ENCODE assay signal across 1 cellular context in the genomic region with DNA sequence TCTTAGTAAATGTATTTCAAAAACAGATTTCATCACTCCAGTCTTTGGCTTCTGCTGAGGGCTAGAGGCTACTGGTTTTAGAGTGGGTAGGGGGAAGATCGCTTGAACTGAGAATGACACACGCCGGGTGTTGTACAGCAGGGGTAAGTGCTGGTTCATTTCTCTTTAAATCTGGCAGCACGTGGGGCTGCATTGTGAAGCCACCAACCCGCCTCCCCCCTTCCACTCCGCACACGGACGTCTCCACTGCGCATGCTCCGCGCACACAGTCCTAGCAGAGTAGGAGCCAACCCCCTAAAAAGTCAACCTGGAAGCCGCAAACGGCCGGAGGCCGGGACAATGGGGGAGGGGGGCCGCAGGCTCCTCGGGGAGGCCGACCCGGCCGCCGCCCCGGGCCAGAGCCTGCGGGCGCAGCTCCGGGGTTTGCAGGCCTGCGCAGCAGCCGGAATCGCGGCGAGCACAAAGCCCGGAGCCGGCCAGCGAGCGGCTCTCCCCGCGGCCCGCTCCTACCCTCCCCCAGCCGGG.
TF ChIP-seq lines count a peak whose summit lies in the region.

No MANE protein-coding gene starts in this region.

TF ChIP-seq in K562, 482 proteins besides CTCF, POLR2A, EP300 and RAD21 (continued from another document and continues in another):
- TF ChIP-seq, protein P1, sequence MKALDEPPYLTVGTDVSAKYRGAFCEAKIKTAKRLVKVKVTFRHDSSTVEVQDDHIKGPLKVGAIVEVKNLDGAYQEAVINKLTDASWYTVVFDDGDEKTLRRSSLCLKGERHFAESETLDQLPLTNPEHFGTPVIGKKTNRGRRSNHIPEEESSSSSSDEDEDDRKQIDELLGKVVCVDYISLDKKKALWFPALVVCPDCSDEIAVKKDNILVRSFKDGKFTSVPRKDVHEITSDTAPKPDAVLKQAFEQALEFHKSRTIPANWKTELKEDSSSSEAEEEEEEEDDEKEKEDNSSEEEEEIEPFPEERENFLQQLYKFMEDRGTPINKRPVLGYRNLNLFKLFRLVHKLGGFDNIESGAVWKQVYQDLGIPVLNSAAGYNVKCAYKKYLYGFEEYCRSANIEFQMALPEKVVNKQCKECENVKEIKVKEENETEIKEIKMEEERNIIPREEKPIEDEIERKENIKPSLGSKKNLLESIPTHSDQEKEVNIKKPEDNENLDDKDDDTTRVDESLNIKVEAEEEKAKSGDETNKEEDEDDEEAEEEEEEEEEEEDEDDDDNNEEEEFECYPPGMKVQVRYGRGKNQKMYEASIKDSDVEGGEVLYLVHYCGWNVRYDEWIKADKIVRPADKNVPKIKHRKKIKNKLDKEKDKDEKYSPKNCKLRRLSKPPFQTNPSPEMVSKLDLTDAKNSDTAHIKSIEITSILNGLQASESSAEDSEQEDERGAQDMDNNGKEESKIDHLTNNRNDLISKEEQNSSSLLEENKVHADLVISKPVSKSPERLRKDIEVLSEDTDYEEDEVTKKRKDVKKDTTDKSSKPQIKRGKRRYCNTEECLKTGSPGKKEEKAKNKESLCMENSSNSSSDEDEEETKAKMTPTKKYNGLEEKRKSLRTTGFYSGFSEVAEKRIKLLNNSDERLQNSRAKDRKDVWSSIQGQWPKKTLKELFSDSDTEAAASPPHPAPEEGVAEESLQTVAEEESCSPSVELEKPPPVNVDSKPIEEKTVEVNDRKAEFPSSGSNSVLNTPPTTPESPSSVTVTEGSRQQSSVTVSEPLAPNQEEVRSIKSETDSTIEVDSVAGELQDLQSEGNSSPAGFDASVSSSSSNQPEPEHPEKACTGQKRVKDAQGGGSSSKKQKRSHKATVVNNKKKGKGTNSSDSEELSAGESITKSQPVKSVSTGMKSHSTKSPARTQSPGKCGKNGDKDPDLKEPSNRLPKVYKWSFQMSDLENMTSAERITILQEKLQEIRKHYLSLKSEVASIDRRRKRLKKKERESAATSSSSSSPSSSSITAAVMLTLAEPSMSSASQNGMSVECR (CRISPR knock-in tag; IDR thresholded peaks at IDR 0.05) = peak; percentile 25; the same call in 1 of the 2 replicates
- TF ChIP-seq CHD4 (IDR thresholded peaks at IDR 0.05; ENCODE audit: insufficient read depth, insufficient replicate concordance, low read depth, low read length, poor library complexity, severe bottlenecking) (no peak), XRCC3 (IDR thresholded peaks at IDR 0.05) (no peak), HNRNPUL1 (IDR thresholded peaks at IDR 0.05; ENCODE audit: low read length) (no peak), HES1 (IDR thresholded peaks at IDR 0.05; ENCODE audit: low read depth) (no peak), ZNF79 (CRISPR knock-in tag; IDR thresholded peaks at IDR 0.05; ENCODE audit: low read depth) (no peak), ZNF764 (CRISPR knock-in tag; IDR thresholded peaks at IDR 0.05; ENCODE audit: low read depth) (no peak), ZNF41 (CRISPR knock-in tag; conservative IDR thresholded peaks at IDR 0.05) (no peak), GTF2B (IDR thresholded peaks at IDR 0.05; ENCODE audit: extremely low read depth, insufficient read length) (no peak), ZBTB49 (CRISPR knock-in tag; IDR thresholded peaks at IDR 0.05; ENCODE audit: borderline replicate concordance) (no peak), SAP30 (IDR thresholded peaks at IDR 0.05; ENCODE audit: borderline replicate concordance, insufficient read depth, low read depth, low read length, poor library complexity, severe bottlenecking) (peak; percentile 33), SMARCB1 (IDR thresholded peaks at IDR 0.05; ENCODE audit: insufficient read length, low read depth) (no peak), ZEB2 (IDR thresholded peaks at IDR 0.05) (no peak), GTF2A2 (tag; IDR thresholded peaks at IDR 0.05) (no peak), ZNF444 (CRISPR knock-in tag; IDR thresholded peaks at IDR 0.05) (0 out of 2 replicates have a peak, but pooled peaks have one; percentile 32), ZFP30 (CRISPR knock-in tag; IDR thresholded peaks at IDR 0.05; ENCODE audit: borderline replicate concordance) (no peak), NFE2L1 (tag; IDR thresholded peaks at IDR 0.05; ENCODE audit: borderline replicate concordance, low read depth) (no peak), MTA2 (IDR thresholded peaks at IDR 0.05; ENCODE audit: low read depth) (no peak), ETV6 (IDR thresholded peaks at IDR 0.05; ENCODE audit: borderline replicate concordance in 1 of 2, low read depth in 2 of 2, low read length in 1 of 2) (no peak), ETV6 (CRISPR knock-in tag; IDR thresholded peaks at IDR 0.05; ENCODE audit: borderline replicate concordance) (no peak), YBX1 (IDR thresholded peaks at IDR 0.05) (no peak), STAG1 (CRISPR knock-in tag; IDR thresholded peaks at IDR 0.05; ENCODE audit: borderline replicate concordance) (no peak), MEIS2 (IDR thresholded peaks at IDR 0.05; ENCODE audit: partially characterized antibody) (peak; percentile 70), MCM2 (IDR thresholded peaks at IDR 0.05; ENCODE audit: low read depth) (no peak), PHF20 (IDR thresholded peaks at IDR 0.05; ENCODE audit: partially characterized antibody) (no peak), ERF (CRISPR knock-in tag; IDR thresholded peaks at IDR 0.05) (no peak), CBX2 (IDR thresholded peaks at IDR 0.05; ENCODE audit: insufficient read depth, low read length, poor library complexity, severe bottlenecking) (no peak), RFX7 (CRISPR knock-in tag; IDR thresholded peaks at IDR 0.05) (no peak), NR3C1 (CRISPR knock-in tag; IDR thresholded peaks at IDR 0.05) (no peak), HDAC1 (IDR thresholded peaks at IDR 0.05) (peak in 1 of 2 experiments; percentile 28; a peak in 1 of 4 replicates), SMAD3 (CRISPR knock-in tag; conservative IDR thresholded peaks at IDR 0.05) (no peak), POLR2G (IDR thresholded peaks at IDR 0.05; ENCODE audit: low read depth, low read length) (peak; percentile 65), SRSF3 (IDR thresholded peaks at IDR 0.05; ENCODE audit: insufficient read depth, low read length) (no peak), PML (IDR thresholded peaks at IDR 0.05; ENCODE audit: low read length) (no peak), BHLHE40 (IDR thresholded peaks at IDR 0.05; ENCODE audit: low read length) (peak; percentile 84), TGIF2 (CRISPR knock-in tag; IDR thresholded peaks at IDR 0.05) (no peak), SRF (CRISPR knock-in tag; IDR thresholded peaks at IDR 0.05) (no peak), JUND (IDR thresholded peaks at IDR 0.05; ENCODE audit: borderline replicate concordance, low read depth, low read length) (0 out of 2 replicates have a peak, but pooled peaks have one; percentile 10), JUND (tag; IDR thresholded peaks at IDR 0.05; ENCODE audit: borderline replicate concordance, low read depth, low read length) (no peak), ZNF121 (CRISPR knock-in tag; conservative IDR thresholded peaks at IDR 0.05) (no peak), SRSF7 (optimal IDR thresholded peaks at IDR 0.05; ENCODE audit: low read depth, low read length) (no peak), ZNF584 (CRISPR knock-in tag; IDR thresholded peaks at IDR 0.05; ENCODE audit: low read depth) (no peak), KHSRP (IDR thresholded peaks at IDR 0.05) (no peak), GTF2F1 (IDR thresholded peaks at IDR 0.05; ENCODE audit: low read depth, low read length) (no peak), ARID2 (IDR thresholded peaks at IDR 0.05) (no peak), CREBBP (IDR thresholded peaks at IDR 0.05; ENCODE audit: low read depth, low read length) (no peak)
- TF ChIP-seq, protein P2, sequence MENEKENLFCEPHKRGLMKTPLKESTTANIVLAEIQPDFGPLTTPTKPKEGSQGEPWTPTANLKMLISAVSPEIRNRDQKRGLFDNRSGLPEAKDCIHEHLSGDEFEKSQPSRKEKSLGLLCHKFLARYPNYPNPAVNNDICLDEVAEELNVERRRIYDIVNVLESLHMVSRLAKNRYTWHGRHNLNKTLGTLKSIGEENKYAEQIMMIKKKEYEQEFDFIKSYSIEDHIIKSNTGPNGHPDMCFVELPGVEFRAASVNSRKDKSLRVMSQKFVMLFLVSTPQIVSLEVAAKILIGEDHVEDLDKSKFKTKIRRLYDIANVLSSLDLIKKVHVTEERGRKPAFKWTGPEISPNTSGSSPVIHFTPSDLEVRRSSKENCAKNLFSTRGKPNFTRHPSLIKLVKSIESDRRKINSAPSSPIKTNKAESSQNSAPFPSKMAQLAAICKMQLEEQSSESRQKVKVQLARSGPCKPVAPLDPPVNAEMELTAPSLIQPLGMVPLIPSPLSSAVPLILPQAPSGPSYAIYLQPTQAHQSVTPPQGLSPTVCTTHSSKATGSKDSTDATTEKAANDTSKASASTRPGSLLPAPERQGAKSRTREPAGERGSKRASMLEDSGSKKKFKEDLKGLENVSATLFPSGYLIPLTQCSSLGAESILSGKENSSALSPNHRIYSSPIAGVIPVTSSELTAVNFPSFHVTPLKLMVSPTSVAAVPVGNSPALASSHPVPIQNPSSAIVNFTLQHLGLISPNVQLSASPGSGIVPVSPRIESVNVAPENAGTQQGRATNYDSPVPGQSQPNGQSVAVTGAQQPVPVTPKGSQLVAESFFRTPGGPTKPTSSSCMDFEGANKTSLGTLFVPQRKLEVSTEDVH (IDR thresholded peaks at IDR 0.05; ENCODE audit: low read depth, partially characterized antibody) = no peak
- TF ChIP-seq, protein P3, sequence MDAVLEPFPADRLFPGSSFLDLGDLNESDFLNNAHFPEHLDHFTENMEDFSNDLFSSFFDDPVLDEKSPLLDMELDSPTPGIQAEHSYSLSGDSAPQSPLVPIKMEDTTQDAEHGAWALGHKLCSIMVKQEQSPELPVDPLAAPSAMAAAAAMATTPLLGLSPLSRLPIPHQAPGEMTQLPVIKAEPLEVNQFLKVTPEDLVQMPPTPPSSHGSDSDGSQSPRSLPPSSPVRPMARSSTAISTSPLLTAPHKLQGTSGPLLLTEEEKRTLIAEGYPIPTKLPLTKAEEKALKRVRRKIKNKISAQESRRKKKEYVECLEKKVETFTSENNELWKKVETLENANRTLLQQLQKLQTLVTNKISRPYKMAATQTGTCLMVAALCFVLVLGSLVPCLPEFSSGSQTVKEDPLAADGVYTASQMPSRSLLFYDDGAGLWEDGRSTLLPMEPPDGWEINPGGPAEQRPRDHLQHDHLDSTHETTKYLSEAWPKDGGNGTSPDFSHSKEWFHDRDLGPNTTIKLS (IDR thresholded peaks at IDR 0.05; ENCODE audit: borderline replicate concordance, low read depth) = no peak
- TF ChIP-seq, protein P4, sequence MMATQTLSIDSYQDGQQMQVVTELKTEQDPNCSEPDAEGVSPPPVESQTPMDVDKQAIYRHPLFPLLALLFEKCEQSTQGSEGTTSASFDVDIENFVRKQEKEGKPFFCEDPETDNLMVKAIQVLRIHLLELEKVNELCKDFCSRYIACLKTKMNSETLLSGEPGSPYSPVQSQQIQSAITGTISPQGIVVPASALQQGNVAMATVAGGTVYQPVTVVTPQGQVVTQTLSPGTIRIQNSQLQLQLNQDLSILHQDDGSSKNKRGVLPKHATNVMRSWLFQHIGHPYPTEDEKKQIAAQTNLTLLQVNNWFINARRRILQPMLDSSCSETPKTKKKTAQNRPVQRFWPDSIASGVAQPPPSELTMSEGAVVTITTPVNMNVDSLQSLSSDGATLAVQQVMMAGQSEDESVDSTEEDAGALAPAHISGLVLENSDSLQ (IDR thresholded peaks at IDR 0.05) = no peak
- TF ChIP-seq, protein P5, sequence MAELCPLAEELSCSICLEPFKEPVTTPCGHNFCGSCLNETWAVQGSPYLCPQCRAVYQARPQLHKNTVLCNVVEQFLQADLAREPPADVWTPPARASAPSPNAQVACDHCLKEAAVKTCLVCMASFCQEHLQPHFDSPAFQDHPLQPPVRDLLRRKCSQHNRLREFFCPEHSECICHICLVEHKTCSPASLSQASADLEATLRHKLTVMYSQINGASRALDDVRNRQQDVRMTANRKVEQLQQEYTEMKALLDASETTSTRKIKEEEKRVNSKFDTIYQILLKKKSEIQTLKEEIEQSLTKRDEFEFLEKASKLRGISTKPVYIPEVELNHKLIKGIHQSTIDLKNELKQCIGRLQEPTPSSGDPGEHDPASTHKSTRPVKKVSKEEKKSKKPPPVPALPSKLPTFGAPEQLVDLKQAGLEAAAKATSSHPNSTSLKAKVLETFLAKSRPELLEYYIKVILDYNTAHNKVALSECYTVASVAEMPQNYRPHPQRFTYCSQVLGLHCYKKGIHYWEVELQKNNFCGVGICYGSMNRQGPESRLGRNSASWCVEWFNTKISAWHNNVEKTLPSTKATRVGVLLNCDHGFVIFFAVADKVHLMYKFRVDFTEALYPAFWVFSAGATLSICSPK (IDR thresholded peaks at IDR 0.05; ENCODE audit: borderline replicate concordance) = no peak
